ENCODE assay signal across 9 cellular contexts in the genomic region with DNA sequence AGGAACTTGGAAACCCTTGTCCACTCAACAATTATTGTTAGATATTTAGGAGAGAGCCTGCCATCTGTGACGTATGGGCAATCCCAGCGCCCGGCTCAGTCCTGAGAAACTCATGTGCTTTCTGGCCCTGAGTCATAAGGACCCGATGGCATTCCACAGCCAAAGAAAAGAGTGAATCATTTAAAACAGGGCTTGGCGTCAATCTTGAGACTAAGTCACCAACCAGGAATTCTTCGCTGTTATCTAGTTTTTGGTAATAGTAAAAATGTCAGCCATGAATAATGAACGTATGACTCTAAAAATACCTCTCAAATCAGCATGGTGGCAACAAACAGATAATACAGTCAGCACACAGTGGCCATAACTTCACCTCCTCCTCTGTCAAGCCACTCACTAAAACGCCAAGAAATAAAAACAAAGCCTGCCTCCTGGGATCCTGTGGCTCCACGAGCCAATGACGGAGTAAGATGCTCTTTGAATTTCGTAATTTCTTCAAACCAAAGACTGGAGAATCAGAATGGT.
DNase-seq lines count a peak whose midpoint lies in the region; ATAC-seq and TF ChIP-seq lines count a peak whose summit lies in the region.
"Had no signal": no experiment of that assay in that cellular context is flagged by ENCODE, and none has a peak within 500 bp of the region (broad histone marks: within the 10 kb centered on the region; RNA-seq: fewer than 3 reads in every experiment).

No MANE protein-coding gene starts in this region.

- peaks cover 0 to 3% of the 10 kb centered on the region in 2 donors for H3K4me1 ChIP-seq in breast epithelium
- H3K4me1 ChIP-seq in upper lobe of left lung: peaks cover 0 to 5% (median 2%) of the 10 kb centered on the region in 4 donors
- no peaks in the 10 kb centered on the region for H3K4me1 ChIP-seq in right lobe of liver
- H3K4me1 ChIP-seq in esophagus squamous epithelium: peaks cover 0 to 7% (median 5%) of the 10 kb centered on the region in 3 donors

- 58 to 67% methylated on average over 11 of the region's 11 CpGs for WGBS in upper lobe of left lung, 2 donors
- WGBS in right lobe of liver (ENCODE audit: insufficient coverage, low coverage, low lambda C conversion rate, missing lambda C conversion rate): 45% methylated on average over 9 of the region's 11 CpGs
- 44 to 62% methylated on average over 11 of the region's 11 CpGs for WGBS in esophagus squamous epithelium, 2 donors

- H3K27ac ChIP-seq in breast epithelium (peak overlapping the region; percentile 60 to 82), upper lobe of left lung (no peak overlapping the region), right lobe of liver (no peak overlapping the region), esophagus squamous epithelium (no peak overlapping the region)

- no peaks in the 10 kb centered on the region for H3K36me3 ChIP-seq in breast epithelium
- H3K36me3 ChIP-seq in kidney epithelial cell (ENCODE audit: control insufficient read depth, insufficient read depth, low read length): no peaks in the 10 kb centered on the region
- no peaks in the 10 kb centered on the region for H3K36me3 ChIP-seq in upper lobe of left lung
- H3K36me3 ChIP-seq in right lobe of liver: no peaks in the 10 kb centered on the region
- H3K36me3 ChIP-seq in esophagus squamous epithelium: no peaks in the 10 kb centered on the region

- ATAC-seq in upper lobe of left lung (ENCODE audit: low FRiP score in 2 of 2): peak; percentile 71 to 89
- no peak for ATAC-seq in GM21737 (IDR thresholded peaks at IDR 0.05; ENCODE audit: unreplicated experiment)
- no peak for ATAC-seq in right lobe of liver
- ATAC-seq in GM21447 (IDR thresholded peaks at IDR 0.05; ENCODE audit: unreplicated experiment): no peak

- no peak overlapping the region for H3K4me3 ChIP-seq in breast epithelium
- H3K4me3 ChIP-seq in kidney epithelial cell (ENCODE audit: low read depth, low read length): no peak overlapping the region
- no peak overlapping the region for H3K4me3 ChIP-seq in upper lobe of left lung
- H3K4me3 ChIP-seq in right lobe of liver: no peak overlapping the region
- no peak overlapping the region for H3K4me3 ChIP-seq in esophagus squamous epithelium

- TF ChIP-seq EP300 in upper lobe of left lung (IDR thresholded peaks at IDR 0.05): no peak

- TF ChIP-seq POLR2A in breast epithelium (IDR thresholded peaks at IDR 0.05): no peak
- no peak for TF ChIP-seq POLR2A in upper lobe of left lung (IDR thresholded peaks at IDR 0.05)
- no peak for TF ChIP-seq POLR2A in right lobe of liver (IDR thresholded peaks at IDR 0.05)
- TF ChIP-seq POLR2A in esophagus squamous epithelium (IDR thresholded peaks at IDR 0.05): no peak

- no peaks in the 10 kb centered on the region for H3K9me3 ChIP-seq in breast epithelium
- H3K9me3 ChIP-seq in upper lobe of left lung: no peaks in the 10 kb centered on the region
- no peaks in the 10 kb centered on the region for H3K9me3 ChIP-seq in right lobe of liver
- H3K9me3 ChIP-seq in esophagus squamous epithelium: no peaks in the 10 kb centered on the region

- DNase-seq in HPDE6-E6E7 (ENCODE audit: extremely low spot score) (peak; percentile 65), breast epithelium (ENCODE audit: low spot score in 2 of 2) (no peak), kidney epithelial cell (ENCODE audit: low read depth) (peak; percentile 97), upper lobe of left lung (peak in 1 of 2 donors; percentile 54), right lobe of liver (no peak), esophagus squamous epithelium (lab: John Stamatoyannopoulos, UW) (no peak)
- DNase-seq: NCI-H2081 had no signal

- TF ChIP-seq CTCF in breast epithelium (IDR thresholded peaks at IDR 0.05): no peak
- TF ChIP-seq CTCF in kidney epithelial cell (IDR thresholded peaks at IDR 0.05; ENCODE audit: insufficient read depth, low read length, poor library complexity, severe bottlenecking): no peak
- TF ChIP-seq CTCF in upper lobe of left lung (IDR thresholded peaks at IDR 0.05): no peak
- no peak for TF ChIP-seq CTCF in right lobe of liver (IDR thresholded peaks at IDR 0.05)
- TF ChIP-seq CTCF in esophagus squamous epithelium (IDR thresholded peaks at IDR 0.05): no peak

- intact Hi-C loops in breast epithelium (cut with DNase I; ENCODE audit: low total_unique reads): no loop called here
- intact Hi-C loops in right lobe of liver (cut with DNase I): no loop called here
- intact Hi-C loops in esophagus squamous epithelium (cut with DNase I): no loop called here

- no peaks in the 10 kb centered on the region for H3K27me3 ChIP-seq in breast epithelium
- H3K27me3 ChIP-seq in kidney epithelial cell (ENCODE audit: control insufficient read depth, insufficient read depth, low read length): no peaks in the 10 kb centered on the region
- no peaks in the 10 kb centered on the region for H3K27me3 ChIP-seq in upper lobe of left lung
- no peaks in the 10 kb centered on the region for H3K27me3 ChIP-seq in right lobe of liver
- H3K27me3 ChIP-seq in esophagus squamous epithelium: no peaks in the 10 kb centered on the region

Comparison
In these comparisons a context has a peak if more than half of its experiments do, and no peak if none do; other contexts are left out.
1. DNase-seq: peak in HPDE6-E6E7 (single experiment) and kidney epithelial cell (single experiment); none in breast epithelium (0 of 2), right lobe of liver (0 of 3) and esophagus squamous epithelium (single experiment).
2. H3K27ac ChIP-seq: peak in breast epithelium (2 of 2); none in upper lobe of left lung (0 of 4), right lobe of liver (0 of 3) and esophagus squamous epithelium (0 of 4).
3. ATAC-seq: peak in upper lobe of left lung (2 of 2); none in GM21737 (single experiment), right lobe of liver (0 of 4) and GM21447 (single experiment).